In genomic region chr4:26237916-26238315, GRCh38 we compare ENCODE assay signal across 1 cellular context.
TF ChIP-seq lines count a peak whose summit lies in the region.

No MANE protein-coding gene starts in this region.

TF ChIP-seq in H1, 55 proteins besides CTCF, POLR2A, EP300 and RAD21 (continued from another document):
- TF ChIP-seq BRCA1 (IDR thresholded peaks at IDR 0.05; ENCODE audit: low read depth, low read length) (no peak), SIN3A (conservative IDR thresholded peaks at IDR 0.05 in 1 of 2, IDR thresholded peaks at IDR 0.05 in 1 of 2; ENCODE audit: low read depth in 1 of 2, low read length in 2 of 2) (no peak), ZNF274 (IDR thresholded peaks at IDR 0.05; ENCODE audit: borderline replicate concordance, extremely low read depth, low read length) (no peak), SAP30 (IDR thresholded peaks at IDR 0.05; ENCODE audit: insufficient read depth, insufficient replicate concordance, low read length) (no peak), HDAC6 (IDR thresholded peaks at IDR 0.05; ENCODE audit: low read depth, low read length) (no peak), ATF2 (IDR thresholded peaks at IDR 0.05; ENCODE audit: low read length) (no peak), GABPA (IDR thresholded peaks at IDR 0.05; ENCODE audit: borderline replicate concordance, insufficient read depth, low read length) (no peak), CHD2 (IDR thresholded peaks at IDR 0.05; ENCODE audit: low read length) (no peak), E2F6 (IDR thresholded peaks at IDR 0.05) (no peak), GTF2F1 (IDR thresholded peaks at IDR 0.05; ENCODE audit: borderline replicate concordance, low read depth, low read length) (no peak)
